Comparison of ENCODE assay signal across 30 cellular contexts in genomic region chr6:153465050-153465449, GRCh38.
"Had no signal": no experiment of that assay in that cellular context is flagged by ENCODE, and none has a peak within 500 bp of the region (broad histone marks: within the 10 kb centered on the region; RNA-seq: fewer than 3 reads in every experiment).

No MANE protein-coding gene starts in this region.

- H3K9me3 ChIP-seq: adrenal gland, body of pancreas, esophagus muscularis mucosa, gastroesophageal sphincter had no signal

- H3K27me3 ChIP-seq: adrenal gland, body of pancreas, esophagus muscularis mucosa, foreskin keratinocyte, gastroesophageal sphincter, heart right ventricle had no signal

- H3K36me3 ChIP-seq: adrenal gland, esophagus muscularis mucosa, gastroesophageal sphincter, heart right ventricle had no signal

- ATAC-seq: activated CD4-positive, alpha-beta T cell treated with anti-CD3 and anti-CD28 coated beads for 36 hours; activated CD8-positive, alpha-beta memory T cell treated with anti-CD3 and anti-CD28 coated beads, Interleukin-2, amount 10 ng/mL, durations not matched to agents 7 days and 5 days; activated CD8-positive, alpha-beta T cell treated with anti-CD3 and anti-CD28 coated beads, Interleukin-2, amount 10 ng/mL, durations not matched to agents 7 days and 5 days; activated naive CD8-positive, alpha-beta T cell treated with anti-CD3 and anti-CD28 coated beads, Interleukin-2, amount 50 U/mL, for 24 hours; body of pancreas; effector memory CD8-positive, alpha-beta T cell; foreskin keratinocyte; gastroesophageal sphincter; heart right ventricle had no signal

- DNase-seq: activated CD4-positive, alpha-beta memory T cell treated with anti-CD3 and anti-CD28 coated beads for 36 hours; activated CD4-positive, alpha-beta T cell treated with anti-CD3 and anti-CD28 coated beads for 36 hours; activated CD4-positive, alpha-beta T cell treated with anti-CD3 and anti-CD28 coated beads, Interleukin-2, amount 10 ng/mL, durations not matched to agents 24 days and 14 days; activated CD4-positive, CD25-positive, alpha-beta regulatory T cell; activated CD4-positive, CD25-positive, alpha-beta regulatory T cell treated with anti-CD3 and anti-CD28 coated beads, Interleukin-2, amount 50 U/mL, for 72 hours; activated CD8-positive, alpha-beta memory T cell treated with anti-CD3 and anti-CD28 coated beads, Interleukin-2, amount 10 ng/mL, durations not matched to agents 7 days and 5 days; activated CD8-positive, alpha-beta memory T cell treated with anti-CD3 and anti-CD28 coated beads, Interleukin-2, amount 50 U/mL, for 4 hours; activated CD8-positive, alpha-beta T cell treated with anti-CD3 and anti-CD28 coated beads, Interleukin-2, amount 10 ng/mL, durations not matched to agents 7 days and 5 days; activated effector memory CD4-positive, alpha-beta T cell treated with anti-CD3 and anti-CD28 coated beads, Interleukin-2, amount 50 U/mL, for 16 hours; activated naive CD4-positive, alpha-beta T cell treated with anti-CD3 and anti-CD28 coated beads for 36 hours; activated naive CD8-positive, alpha-beta T cell treated with anti-CD3 and anti-CD28 coated beads for 36 hours; activated naive CD8-positive, alpha-beta T cell treated with anti-CD3 and anti-CD28 coated beads, Interleukin-2, amount 50 U/mL, for 24 hours; activated T-cell treated with anti-CD3 and anti-CD28 coated beads, Interleukin-2, amount 50 U/mL, for 1 hour; activated T-cell treated with anti-CD3 and anti-CD28 coated beads, Interleukin-2, amount 50 U/mL, for 48 hours; adrenal gland; amygdala; aorta; body of pancreas; caudate nucleus; cortex of kidney; dermis blood vessel endothelial cell; effector CD4-positive, alpha-beta T cell; effector memory CD8-positive, alpha-beta T cell; erythroblast; foreskin keratinocyte; heart right ventricle; T-helper 2 cell had no signal

- FAIRE-seq: colon had no signal

- H3K4me3 ChIP-seq: adrenal gland, body of pancreas, esophagus muscularis mucosa, gastroesophageal sphincter, heart right ventricle had no signal

- H3K4me1 ChIP-seq: adrenal gland, body of pancreas, esophagus muscularis mucosa, foreskin keratinocyte, gastroesophageal sphincter, heart right ventricle had no signal

- H3K27ac ChIP-seq: adrenal gland, body of pancreas, esophagus muscularis mucosa, foreskin keratinocyte, gastroesophageal sphincter, heart right ventricle had no signal
